ENCODE assay signal across 1 cellular context in genomic region chr12:30643366-30643765, GRCh38.
TF ChIP-seq lines count a peak whose summit lies in the region.

No MANE protein-coding gene starts in this region.

TF ChIP-seq in GM23338, 12 proteins besides CTCF, POLR2A, EP300 and RAD21 (continued from another document):
- TF ChIP-seq ETS1 (IDR thresholded peaks at IDR 0.05): no peak
- TF ChIP-seq EZH2 (IDR thresholded peaks at IDR 0.05; ENCODE audit: low read depth, unreplicated experiment): no peak
- no peak for TF ChIP-seq ZNF114 (CRISPR knock-in tag; IDR thresholded peaks at IDR 0.05)
- no peak for TF ChIP-seq STAT1 (IDR thresholded peaks at IDR 0.05; ENCODE audit: unreplicated experiment)
- TF ChIP-seq POLR2AphosphoS5 (IDR thresholded peaks at IDR 0.05; ENCODE audit: low read depth): no peak
- no peak for TF ChIP-seq ZNF331 (CRISPR knock-in tag; IDR thresholded peaks at IDR 0.05; ENCODE audit: low read depth)
